1 cellular context compared by ENCODE assay signal in the genomic region with DNA sequence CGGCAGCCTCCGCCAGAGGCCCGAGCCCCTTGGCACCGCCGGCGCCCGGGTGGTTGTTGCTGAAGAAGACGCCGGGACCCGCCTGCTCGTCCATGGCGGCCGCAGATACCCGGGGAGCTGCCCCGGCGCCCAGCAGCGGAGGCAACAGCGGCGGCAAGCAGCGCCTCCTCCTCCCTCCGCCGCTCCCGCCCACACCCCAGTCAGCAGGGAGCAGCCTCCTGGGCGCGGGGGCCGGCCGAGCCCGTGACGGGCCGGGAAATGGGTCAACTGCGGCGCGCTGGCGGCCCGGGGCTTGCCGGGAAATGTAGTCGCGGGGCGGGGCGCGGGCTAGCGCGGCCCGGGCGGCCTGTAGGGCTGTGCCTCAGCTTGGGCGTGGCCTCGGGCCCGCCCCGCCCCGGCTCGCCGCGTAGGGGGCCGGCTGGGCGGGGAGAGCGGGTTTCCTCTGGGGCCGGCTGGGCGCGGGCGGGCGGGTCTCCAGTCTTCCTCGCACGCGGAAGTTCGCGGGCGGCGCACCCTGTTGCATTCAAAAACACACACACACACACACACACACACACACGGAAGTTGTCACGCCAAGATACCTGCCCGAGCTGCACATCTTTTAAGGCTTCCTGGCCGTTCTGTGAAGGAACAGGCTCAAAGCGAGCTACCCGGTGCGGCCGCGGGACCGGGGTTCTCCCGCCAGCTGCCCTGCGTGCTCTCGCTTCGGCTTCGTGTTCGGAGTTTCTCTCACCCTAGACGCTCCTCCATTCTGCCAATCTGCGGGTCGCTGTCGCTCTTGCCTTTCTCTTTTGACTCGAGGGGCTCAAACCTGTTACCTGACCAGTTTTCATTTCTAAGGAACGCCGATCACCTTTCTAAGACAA.
A peak's percentile ranks its signal among the peaks of the same experiment; 100 is the strongest.
TF ChIP-seq lines count a peak whose summit lies in the region.

A gene with protein sequence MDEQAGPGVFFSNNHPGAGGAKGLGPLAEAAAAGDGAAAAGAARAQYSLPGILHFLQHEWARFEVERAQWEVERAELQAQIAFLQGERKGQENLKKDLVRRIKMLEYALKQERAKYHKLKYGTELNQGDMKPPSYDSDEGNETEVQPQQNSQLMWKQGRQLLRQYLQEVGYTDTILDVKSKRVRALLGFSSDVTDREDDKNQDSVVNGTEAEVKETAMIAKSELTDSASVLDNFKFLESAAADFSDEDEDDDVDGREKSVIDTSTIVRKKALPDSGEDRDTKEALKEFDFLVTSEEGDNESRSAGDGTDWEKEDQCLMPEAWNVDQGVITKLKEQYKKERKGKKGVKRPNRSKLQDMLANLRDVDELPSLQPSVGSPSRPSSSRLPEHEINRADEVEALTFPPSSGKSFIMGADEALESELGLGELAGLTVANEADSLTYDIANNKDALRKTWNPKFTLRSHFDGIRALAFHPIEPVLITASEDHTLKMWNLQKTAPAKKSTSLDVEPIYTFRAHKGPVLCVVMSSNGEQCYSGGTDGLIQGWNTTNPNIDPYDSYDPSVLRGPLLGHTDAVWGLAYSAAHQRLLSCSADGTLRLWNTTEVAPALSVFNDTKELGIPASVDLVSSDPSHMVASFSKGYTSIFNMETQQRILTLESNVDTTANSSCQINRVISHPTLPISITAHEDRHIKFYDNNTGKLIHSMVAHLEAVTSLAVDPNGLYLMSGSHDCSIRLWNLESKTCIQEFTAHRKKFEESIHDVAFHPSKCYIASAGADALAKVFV (minus strand): TSS at position 167 of the 866 bp plus-strand sequence. CDS start 73 bp downstream, at position 94.

TF ChIP-seq in K562, 482 proteins besides CTCF, POLR2A, EP300 and RAD21 (continued from another document and continues in another):
- TF ChIP-seq, protein P1, sequence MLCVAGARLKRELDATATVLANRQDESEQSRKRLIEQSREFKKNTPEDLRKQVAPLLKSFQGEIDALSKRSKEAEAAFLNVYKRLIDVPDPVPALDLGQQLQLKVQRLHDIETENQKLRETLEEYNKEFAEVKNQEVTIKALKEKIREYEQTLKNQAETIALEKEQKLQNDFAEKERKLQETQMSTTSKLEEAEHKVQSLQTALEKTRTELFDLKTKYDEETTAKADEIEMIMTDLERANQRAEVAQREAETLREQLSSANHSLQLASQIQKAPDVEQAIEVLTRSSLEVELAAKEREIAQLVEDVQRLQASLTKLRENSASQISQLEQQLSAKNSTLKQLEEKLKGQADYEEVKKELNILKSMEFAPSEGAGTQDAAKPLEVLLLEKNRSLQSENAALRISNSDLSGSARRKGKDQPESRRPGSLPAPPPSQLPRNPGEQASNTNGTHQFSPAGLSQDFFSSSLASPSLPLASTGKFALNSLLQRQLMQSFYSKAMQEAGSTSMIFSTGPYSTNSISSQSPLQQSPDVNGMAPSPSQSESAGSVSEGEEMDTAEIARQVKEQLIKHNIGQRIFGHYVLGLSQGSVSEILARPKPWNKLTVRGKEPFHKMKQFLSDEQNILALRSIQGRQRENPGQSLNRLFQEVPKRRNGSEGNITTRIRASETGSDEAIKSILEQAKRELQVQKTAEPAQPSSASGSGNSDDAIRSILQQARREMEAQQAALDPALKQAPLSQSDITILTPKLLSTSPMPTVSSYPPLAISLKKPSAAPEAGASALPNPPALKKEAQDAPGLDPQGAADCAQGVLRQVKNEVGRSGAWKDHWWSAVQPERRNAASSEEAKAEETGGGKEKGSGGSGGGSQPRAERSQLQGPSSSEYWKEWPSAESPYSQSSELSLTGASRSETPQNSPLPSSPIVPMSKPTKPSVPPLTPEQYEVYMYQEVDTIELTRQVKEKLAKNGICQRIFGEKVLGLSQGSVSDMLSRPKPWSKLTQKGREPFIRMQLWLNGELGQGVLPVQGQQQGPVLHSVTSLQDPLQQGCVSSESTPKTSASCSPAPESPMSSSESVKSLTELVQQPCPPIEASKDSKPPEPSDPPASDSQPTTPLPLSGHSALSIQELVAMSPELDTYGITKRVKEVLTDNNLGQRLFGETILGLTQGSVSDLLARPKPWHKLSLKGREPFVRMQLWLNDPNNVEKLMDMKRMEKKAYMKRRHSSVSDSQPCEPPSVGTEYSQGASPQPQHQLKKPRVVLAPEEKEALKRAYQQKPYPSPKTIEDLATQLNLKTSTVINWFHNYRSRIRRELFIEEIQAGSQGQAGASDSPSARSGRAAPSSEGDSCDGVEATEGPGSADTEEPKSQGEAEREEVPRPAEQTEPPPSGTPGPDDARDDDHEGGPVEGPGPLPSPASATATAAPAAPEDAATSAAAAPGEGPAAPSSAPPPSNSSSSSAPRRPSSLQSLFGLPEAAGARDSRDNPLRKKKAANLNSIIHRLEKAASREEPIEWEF (CRISPR knock-in tag; IDR thresholded peaks at IDR 0.05), result no peak
- TF ChIP-seq SIX5 (IDR thresholded peaks at IDR 0.05; ENCODE audit: borderline replicate concordance in 1 of 2, insufficient read depth in 1 of 2, low read depth in 1 of 2, low read length in 2 of 2) (peak; percentile 73 to 85), POU5F1 (IDR thresholded peaks at IDR 0.05; ENCODE audit: borderline replicate concordance, low read depth, low read length, partially characterized antibody) (peak; percentile 87), ESRRA (IDR thresholded peaks at IDR 0.05; ENCODE audit: borderline replicate concordance, low read depth) (peak; percentile 67; the same call in 1 of the 2 replicates), ZNF134 (CRISPR knock-in tag; conservative IDR thresholded peaks at IDR 0.05) (no peak), STAT5B (CRISPR knock-in tag; IDR thresholded peaks at IDR 0.05) (no peak), CHD2 (IDR thresholded peaks at IDR 0.05; ENCODE audit: low read depth, low read length) (no peak), EHMT2 (IDR thresholded peaks at IDR 0.05) (no peak), RBBP5 (IDR thresholded peaks at IDR 0.05; ENCODE audit: borderline replicate concordance, insufficient read depth, low read length, poor library complexity, severe bottlenecking) (peak; percentile 90), HNRNPUL1 (IDR thresholded peaks at IDR 0.05; ENCODE audit: low read length) (no peak), KDM2B (CRISPR knock-in tag; IDR thresholded peaks at IDR 0.05) (no peak), TAF7 (tag; IDR thresholded peaks at IDR 0.05) (peak; percentile 77; the same call in 1 of the 2 replicates), RBM34 (IDR thresholded peaks at IDR 0.05; ENCODE audit: borderline replicate concordance, insufficient read depth, low read length) (no peak), LARP7 (IDR thresholded peaks at IDR 0.05) (peak; percentile 82; the same call in 1 of the 2 replicates), YY1 (IDR thresholded peaks at IDR 0.05; ENCODE audit: borderline replicate concordance in 1 of 3, control insufficient read depth in 1 of 3, extremely low read depth in 1 of 3, insufficient read depth in 3 of 3, insufficient read length in 1 of 3, insufficient replicate concordance in 2 of 3, low read depth in 1 of 3, low read length in 2 of 3) (peak in 2 of 3 experiments; percentile 60 to 66), RB1 (IDR thresholded peaks at IDR 0.05; ENCODE audit: low read depth) (peak; percentile 86; the same call in 1 of the 2 replicates), ADNP (tag; IDR thresholded peaks at IDR 0.05) (no peak), KDM1A (IDR thresholded peaks at IDR 0.05) (no peak; a peak in 1 of 4 replicates), TAF1 (IDR thresholded peaks at IDR 0.05; ENCODE audit: control insufficient read depth, extremely low read depth, insufficient read depth, low read length, severe bottlenecking) (peak; percentile 69)
- TF ChIP-seq, protein P2, sequence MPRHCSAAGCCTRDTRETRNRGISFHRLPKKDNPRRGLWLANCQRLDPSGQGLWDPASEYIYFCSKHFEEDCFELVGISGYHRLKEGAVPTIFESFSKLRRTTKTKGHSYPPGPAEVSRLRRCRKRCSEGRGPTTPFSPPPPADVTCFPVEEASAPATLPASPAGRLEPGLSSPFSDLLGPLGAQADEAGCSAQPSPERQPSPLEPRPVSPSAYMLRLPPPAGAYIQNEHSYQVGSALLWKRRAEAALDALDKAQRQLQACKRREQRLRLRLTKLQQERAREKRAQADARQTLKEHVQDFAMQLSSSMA (CRISPR knock-in tag; IDR thresholded peaks at IDR 0.05), result peak; percentile 57; the same call in 1 of the 2 replicates
- TF ChIP-seq, protein P3, sequence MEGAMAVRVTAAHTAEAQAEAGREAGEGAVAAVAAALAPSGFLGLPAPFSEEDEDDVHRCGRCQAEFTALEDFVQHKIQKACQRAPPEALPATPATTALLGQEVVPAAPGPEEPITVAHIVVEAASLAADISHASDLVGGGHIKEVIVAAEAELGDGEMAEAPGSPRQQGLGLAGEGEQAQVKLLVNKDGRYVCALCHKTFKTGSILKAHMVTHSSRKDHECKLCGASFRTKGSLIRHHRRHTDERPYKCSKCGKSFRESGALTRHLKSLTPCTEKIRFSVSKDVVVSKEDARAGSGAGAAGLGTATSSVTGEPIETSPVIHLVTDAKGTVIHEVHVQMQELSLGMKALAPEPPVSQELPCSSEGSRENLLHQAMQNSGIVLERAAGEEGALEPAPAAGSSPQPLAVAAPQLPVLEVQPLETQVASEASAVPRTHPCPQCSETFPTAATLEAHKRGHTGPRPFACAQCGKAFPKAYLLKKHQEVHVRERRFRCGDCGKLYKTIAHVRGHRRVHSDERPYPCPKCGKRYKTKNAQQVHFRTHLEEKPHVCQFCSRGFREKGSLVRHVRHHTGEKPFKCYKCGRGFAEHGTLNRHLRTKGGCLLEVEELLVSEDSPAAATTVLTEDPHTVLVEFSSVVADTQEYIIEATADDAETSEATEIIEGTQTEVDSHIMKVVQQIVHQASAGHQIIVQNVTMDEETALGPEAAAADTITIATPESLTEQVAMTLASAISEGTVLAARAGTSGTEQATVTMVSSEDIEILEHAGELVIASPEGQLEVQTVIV (CRISPR knock-in tag; IDR thresholded peaks at IDR 0.05; ENCODE audit: borderline replicate concordance), result no peak
- TF ChIP-seq, protein P4, sequence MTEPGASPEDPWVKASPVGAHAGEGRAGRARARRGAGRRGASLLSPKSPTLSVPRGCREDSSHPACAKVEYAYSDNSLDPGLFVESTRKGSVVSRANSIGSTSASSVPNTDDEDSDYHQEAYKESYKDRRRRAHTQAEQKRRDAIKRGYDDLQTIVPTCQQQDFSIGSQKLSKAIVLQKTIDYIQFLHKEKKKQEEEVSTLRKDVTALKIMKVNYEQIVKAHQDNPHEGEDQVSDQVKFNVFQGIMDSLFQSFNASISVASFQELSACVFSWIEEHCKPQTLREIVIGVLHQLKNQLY (CRISPR knock-in tag; conservative IDR thresholded peaks at IDR 0.05), result no peak
- TF ChIP-seq, protein P5, sequence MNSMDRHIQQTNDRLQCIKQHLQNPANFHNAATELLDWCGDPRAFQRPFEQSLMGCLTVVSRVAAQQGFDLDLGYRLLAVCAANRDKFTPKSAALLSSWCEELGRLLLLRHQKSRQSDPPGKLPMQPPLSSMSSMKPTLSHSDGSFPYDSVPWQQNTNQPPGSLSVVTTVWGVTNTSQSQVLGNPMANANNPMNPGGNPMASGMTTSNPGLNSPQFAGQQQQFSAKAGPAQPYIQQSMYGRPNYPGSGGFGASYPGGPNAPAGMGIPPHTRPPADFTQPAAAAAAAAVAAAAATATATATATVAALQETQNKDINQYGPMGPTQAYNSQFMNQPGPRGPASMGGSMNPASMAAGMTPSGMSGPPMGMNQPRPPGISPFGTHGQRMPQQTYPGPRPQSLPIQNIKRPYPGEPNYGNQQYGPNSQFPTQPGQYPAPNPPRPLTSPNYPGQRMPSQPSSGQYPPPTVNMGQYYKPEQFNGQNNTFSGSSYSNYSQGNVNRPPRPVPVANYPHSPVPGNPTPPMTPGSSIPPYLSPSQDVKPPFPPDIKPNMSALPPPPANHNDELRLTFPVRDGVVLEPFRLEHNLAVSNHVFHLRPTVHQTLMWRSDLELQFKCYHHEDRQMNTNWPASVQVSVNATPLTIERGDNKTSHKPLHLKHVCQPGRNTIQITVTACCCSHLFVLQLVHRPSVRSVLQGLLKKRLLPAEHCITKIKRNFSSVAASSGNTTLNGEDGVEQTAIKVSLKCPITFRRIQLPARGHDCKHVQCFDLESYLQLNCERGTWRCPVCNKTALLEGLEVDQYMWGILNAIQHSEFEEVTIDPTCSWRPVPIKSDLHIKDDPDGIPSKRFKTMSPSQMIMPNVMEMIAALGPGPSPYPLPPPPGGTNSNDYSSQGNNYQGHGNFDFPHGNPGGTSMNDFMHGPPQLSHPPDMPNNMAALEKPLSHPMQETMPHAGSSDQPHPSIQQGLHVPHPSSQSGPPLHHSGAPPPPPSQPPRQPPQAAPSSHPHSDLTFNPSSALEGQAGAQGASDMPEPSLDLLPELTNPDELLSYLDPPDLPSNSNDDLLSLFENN (IDR thresholded peaks at IDR 0.05; ENCODE audit: low read depth in 2 of 2, low read length in 2 of 2), result no peak
- TF ChIP-seq, protein P6, sequence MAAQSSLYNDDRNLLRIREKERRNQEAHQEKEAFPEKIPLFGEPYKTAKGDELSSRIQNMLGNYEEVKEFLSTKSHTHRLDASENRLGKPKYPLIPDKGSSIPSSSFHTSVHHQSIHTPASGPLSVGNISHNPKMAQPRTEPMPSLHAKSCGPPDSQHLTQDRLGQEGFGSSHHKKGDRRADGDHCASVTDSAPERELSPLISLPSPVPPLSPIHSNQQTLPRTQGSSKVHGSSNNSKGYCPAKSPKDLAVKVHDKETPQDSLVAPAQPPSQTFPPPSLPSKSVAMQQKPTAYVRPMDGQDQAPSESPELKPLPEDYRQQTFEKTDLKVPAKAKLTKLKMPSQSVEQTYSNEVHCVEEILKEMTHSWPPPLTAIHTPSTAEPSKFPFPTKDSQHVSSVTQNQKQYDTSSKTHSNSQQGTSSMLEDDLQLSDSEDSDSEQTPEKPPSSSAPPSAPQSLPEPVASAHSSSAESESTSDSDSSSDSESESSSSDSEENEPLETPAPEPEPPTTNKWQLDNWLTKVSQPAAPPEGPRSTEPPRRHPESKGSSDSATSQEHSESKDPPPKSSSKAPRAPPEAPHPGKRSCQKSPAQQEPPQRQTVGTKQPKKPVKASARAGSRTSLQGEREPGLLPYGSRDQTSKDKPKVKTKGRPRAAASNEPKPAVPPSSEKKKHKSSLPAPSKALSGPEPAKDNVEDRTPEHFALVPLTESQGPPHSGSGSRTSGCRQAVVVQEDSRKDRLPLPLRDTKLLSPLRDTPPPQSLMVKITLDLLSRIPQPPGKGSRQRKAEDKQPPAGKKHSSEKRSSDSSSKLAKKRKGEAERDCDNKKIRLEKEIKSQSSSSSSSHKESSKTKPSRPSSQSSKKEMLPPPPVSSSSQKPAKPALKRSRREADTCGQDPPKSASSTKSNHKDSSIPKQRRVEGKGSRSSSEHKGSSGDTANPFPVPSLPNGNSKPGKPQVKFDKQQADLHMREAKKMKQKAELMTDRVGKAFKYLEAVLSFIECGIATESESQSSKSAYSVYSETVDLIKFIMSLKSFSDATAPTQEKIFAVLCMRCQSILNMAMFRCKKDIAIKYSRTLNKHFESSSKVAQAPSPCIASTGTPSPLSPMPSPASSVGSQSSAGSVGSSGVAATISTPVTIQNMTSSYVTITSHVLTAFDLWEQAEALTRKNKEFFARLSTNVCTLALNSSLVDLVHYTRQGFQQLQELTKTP (IDR thresholded peaks at IDR 0.05; ENCODE audit: low read depth in 1 of 2, partially characterized antibody in 2 of 2), result peak in 1 of 2 experiments; percentile 44
- TF ChIP-seq, protein P7, sequence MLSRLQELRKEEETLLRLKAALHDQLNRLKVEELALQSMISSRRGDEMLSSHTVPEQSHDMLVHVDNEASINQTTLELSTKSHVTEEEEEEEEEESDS (CRISPR knock-in tag; IDR thresholded peaks at IDR 0.05), result no peak
